10 cellular contexts compared by ENCODE assay signal in genomic region chr17:7248811-7249210, GRCh38. TPM values are rescaled to one million over a fixed set of nuclear protein-coding genes. Genes with fewer than 3 reads are reported as not detected.
A peak's percentile ranks its signal among the peaks of the same experiment; 100 is the strongest.
DNase-seq lines count a peak whose midpoint lies in the region; TF ChIP-seq lines count a peak whose summit lies in the region.
"Had no signal": no experiment of that assay in that cellular context is flagged by ENCODE, and none has a peak within 500 bp of the region (broad histone marks: within the 10 kb centered on the region; RNA-seq: fewer than 3 reads in every experiment).

No MANE protein-coding gene starts in this region.

- H3K4me1 ChIP-seq in A673 (ENCODE audit: insufficient read depth, low read length, poor library complexity, severe bottlenecking): peaks cover 17% of the 10 kb centered on the region
- peaks cover 13% of the 10 kb centered on the region; the same call in 1 of the 2 replicates for H3K4me1 ChIP-seq in HEK293 (ENCODE audit: control insufficient read depth, insufficient read depth, low read length)
- H3K4me1 ChIP-seq in endodermal cell (ENCODE audit: control insufficient read depth, insufficient read depth, low read length): no peaks in the 10 kb centered on the region

- BruUV-seq in A673 (replicated peaks; lab: Mats Ljungman, UMichigan): no TSS peak

- H3K9ac ChIP-seq in endodermal cell (ENCODE audit: extremely low read depth, low read length, poor library complexity, severe bottlenecking): no peak overlapping the region

- WGBS in endodermal cell (ENCODE audit: insufficient coverage in 1 of 2, insufficient read length in 1 of 2), 2 experiments: 90 to 97% methylated on average over 2 to 3 of the region's 3 CpGs

- DNase-seq in A673 (ENCODE audit: low spot score): no peak
- no peak for DNase-seq in endodermal cell
- no peak for DNase-seq in COR-L47 (lab: John Stamatoyannopoulos, UW)
- no peak for DNase-seq in KG1 (lab: John Stamatoyannopoulos, UW)
- DNase-seq in NCI-H524 treated with DMSO at 0.1 percent for 48 hours (lab: John Stamatoyannopoulos, UW): no peak
- DNase-seq: NCI-H774 had no signal

- H3K9me3 Mint-ChIP-seq in endodermal cell: no peaks in the 10 kb centered on the region

- CTCF ChIA-PET in A673 (lab: Charles Lee): interaction anchor here (1.2 kb wide), 1 partner anchor 312 kb away, joined by 3 read pairs; no protein-coding TSS in a partner anchor
- CTCF ChIA-PET in HEK293 (lab: Yijun Ruan, JAX): no interaction called here

- H3K27me3 ChIP-seq in A673 (replicated peaks; ENCODE audit: insufficient read depth, low read depth, low read length, poor library complexity) (no peaks in the 10 kb centered on the region), endodermal cell (ENCODE audit: control insufficient read depth, insufficient read depth, low read length, poor library complexity, severe bottlenecking) (no peaks in the 10 kb centered on the region)
- H3K27me3 ChIP-seq: adrenal gland had no signal

- peaks cover 25% of the 10 kb centered on the region for H3K36me3 Mint-ChIP-seq in endodermal cell (ENCODE audit: low read depth)

- POLR2A ChIA-PET in A673 (lab: Charles Lee; ENCODE audit: low non-redundant PET): no interaction called here
- POLR2A ChIA-PET in HEK293 (lab: Yijun Ruan, JAX): interaction anchor here (0.7 to 1.5 kb wide), 4 partner anchors 9 to 154 kb away, joined by 3 to 5 read pairs (median 4); partner anchors contain the start of genes ACADVL, DLG4, NEURL4 and PHF23

- peaks cover 30% of the 10 kb centered on the region for H3K36me3 ChIP-seq in A673 (ENCODE audit: insufficient read depth, low read length, poor library complexity, severe bottlenecking)
- peaks cover 30 to 47% of the 10 kb centered on the region in 2 experiments for H3K36me3 ChIP-seq in HEK293 (ENCODE audit: control insufficient read depth in 2 of 2, insufficient read depth in 1 of 2, low read length in 2 of 2)
- peaks cover 29% of the 10 kb centered on the region for H3K36me3 ChIP-seq in endodermal cell (ENCODE audit: control insufficient read depth, insufficient read depth, low read length)

- H3K27ac Mint-ChIP-seq in endodermal cell: peak overlapping the region; percentile 81

- H3K9me3 ChIP-seq in A673 (ENCODE audit: low read depth, low read length, poor library complexity, severe bottlenecking) (no peaks in the 10 kb centered on the region), HEK293 (ENCODE audit: control insufficient read depth, insufficient read depth, low read depth, low read length) (no peaks in the 10 kb centered on the region), endodermal cell (ENCODE audit: control insufficient read depth, low read length) (no peaks in the 10 kb centered on the region)
- H3K9me3 ChIP-seq: adrenal gland had no signal

- no peak for TF ChIP-seq CTCF in A673 (conservative IDR thresholded peaks at IDR 0.05; ENCODE audit: low read depth, low read length)
- no peak for TF ChIP-seq CTCF in HEK293 (tag by site-specific recombination; IDR thresholded peaks at IDR 0.05)
- no peak for TF ChIP-seq CTCF in endodermal cell (conservative IDR thresholded peaks at IDR 0.05)

- H3K27me3 Mint-ChIP-seq in endodermal cell (ENCODE audit: insufficient read depth): no peaks in the 10 kb centered on the region

- H3K4me3 Mint-ChIP-seq in endodermal cell: no peak overlapping the region

- H3K4me3 ChIP-seq in A673 (ENCODE audit: low read depth, low read length, poor library complexity, severe bottlenecking): no peak overlapping the region
- no peak overlapping the region for H3K4me3 ChIP-seq in HEK293 (ENCODE audit: low read depth, low read length)
- peak overlapping the region; percentile 94 for H3K4me3 ChIP-seq in endodermal cell (ENCODE audit: low read length)
- H3K4me3 ChIP-seq: adrenal gland, skin epidermis had no signal

- intact Hi-C loops in A673 (cut with micrococcal nuclease; ENCODE audit: unreplicated experiment): no loop called here

- H3K4me1 Mint-ChIP-seq in endodermal cell: peaks cover 25% of the 10 kb centered on the region

- H3K27ac ChIP-seq in A673 (ENCODE audit: low read depth, low read length, poor library complexity, severe bottlenecking): peak overlapping the region; percentile 47
- H3K27ac ChIP-seq in HEK293 (ENCODE audit: extremely low read depth, low read depth, low read length): peak overlapping the region; percentile 46; the same call in 1 of the 2 replicates
- H3K27ac ChIP-seq in endodermal cell (ENCODE audit: low read depth, low read length): no peak overlapping the region
- H3K27ac ChIP-seq: epithelial cell of prostate had no signal

TF ChIP-seq in HEK293, 187 proteins besides CTCF, POLR2A, EP300 and RAD21:
- TF ChIP-seq ZNF157 (tag by site-specific recombination; IDR thresholded peaks at IDR 0.05): no peak
- TF ChIP-seq ZNF747 (tag by site-specific recombination; IDR thresholded peaks at IDR 0.05): no peak
- no peak for TF ChIP-seq HOXD13 (CRISPR knock-in tag; IDR thresholded peaks at IDR 0.05; ENCODE audit: borderline replicate concordance)
- TF ChIP-seq ZNF354C (tag by site-specific recombination; IDR thresholded peaks at IDR 0.05; ENCODE audit: borderline replicate concordance, low read depth): no peak
- no peak for TF ChIP-seq ZFP41 (tag by site-specific recombination; IDR thresholded peaks at IDR 0.05; ENCODE audit: borderline replicate concordance)
- no peak for TF ChIP-seq YY1 (tag by site-specific recombination; IDR thresholded peaks at IDR 0.05)
- TF ChIP-seq ZNF423 (tag by site-specific recombination; IDR thresholded peaks at IDR 0.05): no peak
- no peak for TF ChIP-seq ZFP69B (tag by site-specific recombination; IDR thresholded peaks at IDR 0.05)
- no peak for TF ChIP-seq KLF16 (tag by site-specific recombination; IDR thresholded peaks at IDR 0.05)
- no peak for TF ChIP-seq ZNF571 (tag by site-specific recombination; IDR thresholded peaks at IDR 0.05)

RNA-seq across cellular contexts. Expression of gene CTDNEP1, which starts 2.7 kb away (rescaled TPM):
- 175 and 179 TPM in 2 replicates for total RNA-seq in A673 (2021)
- 100 to 1,000 TPM; 123 to 125 TPM for total RNA-seq in endodermal cell
- 156 TPM for polyA plus RNA-seq in endodermal cell (2013, experiment 1 of 2)
- 135 TPM for polyA plus RNA-seq in endodermal cell (2013, experiment 2 of 2)

RNA-seq across cellular contexts. Expression of gene ELP5, which starts 3.2 kb away (rescaled TPM):
- total RNA-seq in A673 (2021): 123 and 128 TPM in 2 replicates
- total RNA-seq in endodermal cell: 10 to 100 TPM; 45.3 to 68.0 TPM
- polyA plus RNA-seq in endodermal cell (2013, experiment 1 of 2): 71.2 TPM
- polyA plus RNA-seq in endodermal cell (2013, experiment 2 of 2): 61.3 TPM

RNA-seq across cellular contexts. Expression of gene GABARAP, which starts 6.6 kb away (rescaled TPM):
- 296 and 314 TPM in 2 replicates for total RNA-seq in A673 (2021)
- total RNA-seq in endodermal cell: 100 to 1,000 TPM; 264 to 317 TPM
- 671 TPM for polyA plus RNA-seq in endodermal cell (2013, experiment 1 of 2)
- 581 TPM for polyA plus RNA-seq in endodermal cell (2013, experiment 2 of 2)

RNA-seq across cellular contexts. Expression of gene PHF23, which starts 9.6 kb away (rescaled TPM):
- total RNA-seq in A673 (2021) (84.0 and 85.1 TPM in 2 replicates), endodermal cell (10 to 100 TPM; 67.3 to 71.6 TPM)
- polyA plus RNA-seq in endodermal cell (2013, experiment 1 of 2): 59.3 TPM
- 53.4 TPM for polyA plus RNA-seq in endodermal cell (2013, experiment 2 of 2)

RNA-seq across cellular contexts. Expression of gene CLDN7, which starts 13.5 kb away (rescaled TPM):
- total RNA-seq in A673 (2021) (0.55 TPM in 1 of 2 replicates, not detected in the other), endodermal cell (100 to 1,000 TPM; 142 to 149 TPM)
- 12.5 TPM for polyA plus RNA-seq in endodermal cell (2013, experiment 1 of 2)
- 6.7 TPM for polyA plus RNA-seq in endodermal cell (2013, experiment 2 of 2)
